ENCODE assay signal across 8 cellular contexts in genomic region chr15:55108858-55109518, GRCh38.
DNase-seq lines count a peak whose midpoint lies in the region; ATAC-seq and TF ChIP-seq lines count a peak whose summit lies in the region.

No MANE protein-coding gene starts in this region.

- no peak overlapping the region for H2AFZ ChIP-seq in GM23338

- H3K79me2 ChIP-seq in GM23338 (replicated peaks; ENCODE audit: insufficient read depth), result no peaks in the 10 kb centered on the region

- no peak overlapping the region for H3K27ac ChIP-seq in GM23338 (ENCODE audit: low read depth)

- H3K4me3 ChIP-seq in GM23338, result no peak overlapping the region
- no peak overlapping the region for H3K4me3 ChIP-seq in cardiac fibroblast (replicated peaks in 1 of 2; ENCODE audit: low read depth in 2 of 2, low read length in 2 of 2)

- peak; percentile 85 for ATAC-seq in GM23338

- H3F3A ChIP-seq in GM23338 (replicated peaks; ENCODE audit: low read depth), result no peaks in the 10 kb centered on the region

- in situ Hi-C loops in G401 (cut with HindIII; ENCODE audit: low sequenced_read_pairs), result no loop called here

- H3K4me3 Mint-ChIP-seq in GM23338, result no peak overlapping the region

- H3K36me3 ChIP-seq in GM23338 (ENCODE audit: insufficient read depth), result no peaks in the 10 kb centered on the region; the same call in 1 of the 2 replicates

- peaks cover 50% of the 10 kb centered on the region for H3K9me3 Mint-ChIP-seq in GM23338

- no peaks in the 10 kb centered on the region for H3K4me1 ChIP-seq in GM23338 (ENCODE audit: insufficient read depth)

- H3K4me2 ChIP-seq in GM23338, result no peak overlapping the region

- H3K9me2 ChIP-seq in GM23338 (ENCODE audit: insufficient read depth), result no peaks in the 10 kb centered on the region

- H3K27me3 Mint-ChIP-seq in GM23338 (ENCODE audit: insufficient read depth, low read depth, poor library complexity), result no peaks in the 10 kb centered on the region

- DNase-seq in G401 (ENCODE audit: low spot score) (peak; percentile 93), GM23338 (ENCODE audit: low spot score) (peak; percentile 77), MV-4-11 (lab: John Stamatoyannopoulos, UW) (peak; percentile 60), UCSD-AML1 (lab: John Stamatoyannopoulos, UW; ENCODE audit: unreplicated experiment) (peak; percentile 74), cardiac fibroblast (ENCODE audit: low read depth in 2 of 2) (peak; percentile 65), left kidney (ENCODE audit: low read depth, low spot score) (peak; percentile 86), OCI-M2 (lab: John Stamatoyannopoulos, UW; ENCODE audit: unreplicated experiment) (no peak)
- peak in 2 of 3 donors; percentile 1 to 29 for DNase-seq in stimulated activated CD4-positive, alpha-beta T cell treated with anti-CD3 and anti-CD28 coated beads, TNF-alpha, amount 100 ng/mL, for 1 hour (ENCODE audit: low read depth in 3 of 3, low spot score in 1 of 3)

- H3K27me3 ChIP-seq in GM23338 (ENCODE audit: insufficient read depth), result no peaks in the 10 kb centered on the region

- peaks cover 8% of the 10 kb centered on the region; the same call in 1 of the 3 replicates for H3K4me1 Mint-ChIP-seq in GM23338

- no peak overlapping the region for H3K27ac Mint-ChIP-seq in GM23338

- TF ChIP-seq CTCF in GM23338 (conservative IDR thresholded peaks at IDR 0.05; ENCODE audit: low read depth in 2 of 2) (peak; percentile 58 to 68), cardiac fibroblast (IDR thresholded peaks at IDR 0.05; ENCODE audit: low read depth, low read length) (peak; percentile 87)

- H3K36me3 Mint-ChIP-seq in GM23338 (ENCODE audit: low read depth), result peaks cover 6% of the 10 kb centered on the region; the same call in 1 of the 3 replicates

- no peaks in the 10 kb centered on the region for H4K20me1 ChIP-seq in GM23338 (replicated peaks; ENCODE audit: insufficient read depth)

TF ChIP-seq in GM23338, 12 proteins besides CTCF, POLR2A, EP300 and RAD21:
- TF ChIP-seq, protein P1, sequence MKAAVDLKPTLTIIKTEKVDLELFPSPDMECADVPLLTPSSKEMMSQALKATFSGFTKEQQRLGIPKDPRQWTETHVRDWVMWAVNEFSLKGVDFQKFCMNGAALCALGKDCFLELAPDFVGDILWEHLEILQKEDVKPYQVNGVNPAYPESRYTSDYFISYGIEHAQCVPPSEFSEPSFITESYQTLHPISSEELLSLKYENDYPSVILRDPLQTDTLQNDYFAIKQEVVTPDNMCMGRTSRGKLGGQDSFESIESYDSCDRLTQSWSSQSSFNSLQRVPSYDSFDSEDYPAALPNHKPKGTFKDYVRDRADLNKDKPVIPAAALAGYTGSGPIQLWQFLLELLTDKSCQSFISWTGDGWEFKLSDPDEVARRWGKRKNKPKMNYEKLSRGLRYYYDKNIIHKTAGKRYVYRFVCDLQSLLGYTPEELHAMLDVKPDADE (IDR thresholded peaks at IDR 0.05), result no peak
- no peak for TF ChIP-seq CREB1 (CRISPR knock-in tag; IDR thresholded peaks at IDR 0.05; ENCODE audit: low read depth)
- TF ChIP-seq, protein P2, sequence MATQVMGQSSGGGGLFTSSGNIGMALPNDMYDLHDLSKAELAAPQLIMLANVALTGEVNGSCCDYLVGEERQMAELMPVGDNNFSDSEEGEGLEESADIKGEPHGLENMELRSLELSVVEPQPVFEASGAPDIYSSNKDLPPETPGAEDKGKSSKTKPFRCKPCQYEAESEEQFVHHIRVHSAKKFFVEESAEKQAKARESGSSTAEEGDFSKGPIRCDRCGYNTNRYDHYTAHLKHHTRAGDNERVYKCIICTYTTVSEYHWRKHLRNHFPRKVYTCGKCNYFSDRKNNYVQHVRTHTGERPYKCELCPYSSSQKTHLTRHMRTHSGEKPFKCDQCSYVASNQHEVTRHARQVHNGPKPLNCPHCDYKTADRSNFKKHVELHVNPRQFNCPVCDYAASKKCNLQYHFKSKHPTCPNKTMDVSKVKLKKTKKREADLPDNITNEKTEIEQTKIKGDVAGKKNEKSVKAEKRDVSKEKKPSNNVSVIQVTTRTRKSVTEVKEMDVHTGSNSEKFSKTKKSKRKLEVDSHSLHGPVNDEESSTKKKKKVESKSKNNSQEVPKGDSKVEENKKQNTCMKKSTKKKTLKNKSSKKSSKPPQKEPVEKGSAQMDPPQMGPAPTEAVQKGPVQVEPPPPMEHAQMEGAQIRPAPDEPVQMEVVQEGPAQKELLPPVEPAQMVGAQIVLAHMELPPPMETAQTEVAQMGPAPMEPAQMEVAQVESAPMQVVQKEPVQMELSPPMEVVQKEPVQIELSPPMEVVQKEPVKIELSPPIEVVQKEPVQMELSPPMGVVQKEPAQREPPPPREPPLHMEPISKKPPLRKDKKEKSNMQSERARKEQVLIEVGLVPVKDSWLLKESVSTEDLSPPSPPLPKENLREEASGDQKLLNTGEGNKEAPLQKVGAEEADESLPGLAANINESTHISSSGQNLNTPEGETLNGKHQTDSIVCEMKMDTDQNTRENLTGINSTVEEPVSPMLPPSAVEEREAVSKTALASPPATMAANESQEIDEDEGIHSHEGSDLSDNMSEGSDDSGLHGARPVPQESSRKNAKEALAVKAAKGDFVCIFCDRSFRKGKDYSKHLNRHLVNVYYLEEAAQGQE (IDR thresholded peaks at IDR 0.05; ENCODE audit: unreplicated experiment), result no peak
- no peak for TF ChIP-seq ZNF331 (CRISPR knock-in tag; IDR thresholded peaks at IDR 0.05; ENCODE audit: low read depth)
